In the genomic region with DNA sequence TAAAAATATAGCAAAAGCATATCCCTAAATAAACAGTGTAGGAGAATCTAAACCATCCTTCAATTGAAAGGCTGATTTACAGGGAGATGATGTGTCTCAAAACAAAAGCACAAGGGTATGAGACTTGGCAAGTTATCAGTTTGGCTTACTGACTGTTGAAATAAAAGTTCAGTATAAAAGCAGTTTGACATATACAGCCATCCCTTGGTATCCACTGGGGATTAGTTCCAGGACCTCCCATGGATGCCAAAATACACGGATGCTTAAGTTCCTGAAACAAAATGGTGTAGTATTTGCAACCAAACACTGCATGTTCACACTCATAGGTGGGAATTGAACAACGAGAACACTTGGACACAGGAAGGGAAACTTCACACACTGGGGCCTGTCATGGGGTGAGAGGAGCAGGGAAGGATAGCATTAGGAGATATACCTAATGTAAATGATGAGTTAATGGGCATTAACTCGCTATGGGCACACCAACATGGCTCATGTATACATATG, we compare ENCODE assay signal across 25 cellular contexts.
"Had no signal": no experiment of that assay in that cellular context is flagged by ENCODE, and none has a peak within 500 bp of the region (broad histone marks: within the 10 kb centered on the region; RNA-seq: fewer than 3 reads in every experiment).

No MANE protein-coding gene starts in this region.

- H3K27me3 ChIP-seq: SJSA1 had no signal

- H3K4me3 ChIP-seq: K562, SJSA1 had no signal

- H3K27ac ChIP-seq: SJSA1 had no signal

- H3K36me3 Mint-ChIP-seq: activated naive CD8-positive, alpha-beta T cell treated with anti-CD3 and anti-CD28 coated beads, Interleukin-2, amount 10 ng/mL, durations not matched to agents 7 days and 5 days; WTC11 had no signal

- H3K9me3 ChIP-seq: SJSA1 had no signal

- H3K4me1 ChIP-seq: SJSA1 had no signal

- H3K4me3 Mint-ChIP-seq: activated CD8-positive, alpha-beta T cell treated with anti-CD3 and anti-CD28 coated beads, Interleukin-2, amount 10 ng/mL, durations not matched to agents 7 days and 5 days; activated naive CD8-positive, alpha-beta T cell treated with anti-CD3 and anti-CD28 coated beads, Interleukin-2, amount 10 ng/mL, durations not matched to agents 7 days and 5 days; central memory CD8-positive, alpha-beta T cell; T-helper 1 cell treated with Interleukin-12 subunit alpha and Interleukin-12 subunit beta and Interleukin-4 antibody, amounts not matched to agents 30 μg/mL and 1 μg/mL, for 36 hours; WTC11 had no signal

- H3K9me3 Mint-ChIP-seq: activated naive CD8-positive, alpha-beta T cell treated with anti-CD3 and anti-CD28 coated beads, Interleukin-2, amount 10 ng/mL, durations not matched to agents 7 days and 5 days; central memory CD8-positive, alpha-beta T cell; T-helper 1 cell treated with Interleukin-12 subunit alpha and Interleukin-12 subunit beta and Interleukin-4 antibody, amounts not matched to agents 30 μg/mL and 1 μg/mL, for 36 hours; WTC11 had no signal

- H3K4me1 Mint-ChIP-seq: activated naive CD8-positive, alpha-beta T cell treated with anti-CD3 and anti-CD28 coated beads, Interleukin-2, amount 10 ng/mL, durations not matched to agents 7 days and 5 days; central memory CD8-positive, alpha-beta T cell had no signal

- ATAC-seq: activated CD8-positive, alpha-beta T cell treated with anti-CD3 and anti-CD28 coated beads, Interleukin-2, amount 10 ng/mL, durations not matched to agents 7 days and 5 days; K562; PC-3; SK-N-SH treated with all-trans-retinoic acid at 6 μM for 48 hours; WTC11 had no signal

- H3K36me3 ChIP-seq: SJSA1 had no signal

- H3K27ac Mint-ChIP-seq: activated CD8-positive, alpha-beta T cell treated with anti-CD3 and anti-CD28 coated beads, Interleukin-2, amount 10 ng/mL, durations not matched to agents 7 days and 5 days; activated naive CD8-positive, alpha-beta T cell treated with anti-CD3 and anti-CD28 coated beads, Interleukin-2, amount 10 ng/mL, durations not matched to agents 7 days and 5 days; T-helper 1 cell treated with Interleukin-12 subunit alpha and Interleukin-12 subunit beta and Interleukin-4 antibody, amounts not matched to agents 30 μg/mL and 1 μg/mL, for 36 hours; WTC11 had no signal

- H3K27me3 Mint-ChIP-seq: activated naive CD8-positive, alpha-beta T cell treated with anti-CD3 and anti-CD28 coated beads, Interleukin-2, amount 10 ng/mL, durations not matched to agents 7 days and 5 days had no signal

- DNase-seq: activated CD4-positive, alpha-beta T cell treated with anti-CD3 and anti-CD28 coated beads for 48 hours; activated CD4-positive, alpha-beta T cell treated with anti-CD3 and anti-CD28 coated beads, Interleukin-2, amount 50 U/mL, for 4 hours; activated CD4-positive, CD25-positive, alpha-beta regulatory T cell treated with anti-CD3 and anti-CD28 coated beads, Interleukin-2, amount 50 U/mL, for 72 hours; activated CD8-positive, alpha-beta memory T cell treated with anti-CD3 and anti-CD28 coated beads, Interleukin-2, amount 50 U/mL, for 48 hours; activated CD8-positive, alpha-beta T cell treated with anti-CD3 and anti-CD28 coated beads, Interleukin-2, amount 10 ng/mL, durations not matched to agents 7 days and 5 days; activated naive CD4-positive, alpha-beta T cell treated with anti-CD3 and anti-CD28 coated beads, Interleukin-2, amount 50 U/mL, for 16 hours; activated naive CD8-positive, alpha-beta T cell treated with anti-CD3 and anti-CD28 coated beads, Interleukin-2, amount 10 ng/mL, durations not matched to agents 7 days and 5 days; activated T-cell treated with anti-CD3 and anti-CD28 coated beads, Interleukin-2, amount 50 U/mL, for 1 hour; aorta; Karpas-422; NCI-H1048; NCI-H2029; NCI-H2107; NCI-H2171 treated with DMSO at 0.1 percent for 48 hours; NCI-H226; NCI-H526; PC-3; SHP77; SW 1271 had no signal
